ENCODE assay signal across 1 cellular context in the genomic region with DNA sequence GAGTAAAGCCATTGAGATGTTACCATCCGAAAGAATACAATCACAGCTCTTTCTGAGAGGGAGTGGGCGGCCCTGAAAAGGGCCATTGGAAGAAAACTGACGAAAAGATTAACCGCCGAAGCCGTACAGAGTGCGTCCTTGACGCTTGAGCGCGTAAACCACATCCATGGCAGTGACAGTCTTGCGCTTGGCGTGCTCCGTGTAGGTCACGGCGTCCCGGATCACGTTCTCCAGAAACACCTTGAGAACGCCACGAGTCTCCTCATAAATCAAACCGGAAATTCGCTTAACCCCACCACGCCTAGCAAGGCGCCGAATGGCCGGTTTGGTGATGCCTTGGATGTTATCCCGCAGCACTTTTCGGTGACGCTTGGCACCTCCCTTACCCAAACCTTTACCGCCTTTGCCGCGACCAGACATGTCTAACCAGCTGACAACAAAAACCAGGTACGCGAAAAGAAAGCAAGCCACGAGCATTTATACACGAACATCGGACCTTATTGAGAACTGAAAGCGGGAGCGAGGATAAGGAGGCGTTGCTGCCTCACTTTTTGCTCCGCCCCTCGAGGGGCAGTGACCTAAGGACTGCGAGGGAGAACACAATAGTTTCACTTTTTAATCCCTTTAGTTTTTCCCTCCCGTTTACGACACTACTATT.
A peak's percentile ranks its signal among the peaks of the same experiment; 100 is the strongest.
TF ChIP-seq lines count a peak whose summit lies in the region.

No MANE protein-coding gene starts in this region.

TF ChIP-seq in A549, 52 proteins besides CTCF, POLR2A, EP300 and RAD21 (continued from another document):
- TF ChIP-seq, protein P1, sequence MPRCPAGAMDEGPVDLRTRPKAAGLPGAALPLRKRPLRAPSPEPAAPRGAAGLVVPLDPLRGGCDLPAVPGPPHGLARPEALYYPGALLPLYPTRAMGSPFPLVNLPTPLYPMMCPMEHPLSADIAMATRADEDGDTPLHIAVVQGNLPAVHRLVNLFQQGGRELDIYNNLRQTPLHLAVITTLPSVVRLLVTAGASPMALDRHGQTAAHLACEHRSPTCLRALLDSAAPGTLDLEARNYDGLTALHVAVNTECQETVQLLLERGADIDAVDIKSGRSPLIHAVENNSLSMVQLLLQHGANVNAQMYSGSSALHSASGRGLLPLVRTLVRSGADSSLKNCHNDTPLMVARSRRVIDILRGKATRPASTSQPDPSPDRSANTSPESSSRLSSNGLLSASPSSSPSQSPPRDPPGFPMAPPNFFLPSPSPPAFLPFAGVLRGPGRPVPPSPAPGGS (IDR thresholded peaks at IDR 0.05): peak; percentile 99
- TF ChIP-seq, protein P2, sequence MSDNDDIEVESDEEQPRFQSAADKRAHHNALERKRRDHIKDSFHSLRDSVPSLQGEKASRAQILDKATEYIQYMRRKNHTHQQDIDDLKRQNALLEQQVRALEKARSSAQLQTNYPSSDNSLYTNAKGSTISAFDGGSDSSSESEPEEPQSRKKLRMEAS (IDR thresholded peaks at IDR 0.05): peak; percentile 73; the same call in 1 of the 2 replicates
- no peak for TF ChIP-seq NR3C1 (IDR thresholded peaks at IDR 0.05)
